In the genomic region with DNA sequence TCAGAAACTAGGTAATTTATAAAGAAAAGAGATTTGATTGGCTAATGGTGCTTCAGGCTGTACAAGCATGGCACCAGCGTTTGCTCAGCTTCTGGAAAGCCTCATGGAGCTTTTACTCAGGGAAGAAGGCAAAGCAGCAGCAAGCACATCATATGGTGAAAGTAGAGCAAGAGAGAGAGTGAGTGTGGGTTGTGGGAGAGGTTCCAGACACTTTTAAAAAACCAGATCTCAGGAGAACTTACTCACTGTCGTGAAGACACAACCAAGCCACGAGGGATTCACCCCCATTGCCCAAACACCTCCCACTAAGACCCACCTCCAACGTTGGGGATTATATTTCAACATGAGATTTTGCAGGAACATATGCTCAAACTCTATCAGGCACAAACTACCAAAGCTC, we compare ENCODE assay signal across 1 cellular context.
TF ChIP-seq lines count a peak whose summit lies in the region.

No MANE protein-coding gene starts in this region.

TF ChIP-seq in GM12878, 131 proteins besides CTCF, POLR2A, EP300 and RAD21 (continued from another document):
- TF ChIP-seq, protein P1, sequence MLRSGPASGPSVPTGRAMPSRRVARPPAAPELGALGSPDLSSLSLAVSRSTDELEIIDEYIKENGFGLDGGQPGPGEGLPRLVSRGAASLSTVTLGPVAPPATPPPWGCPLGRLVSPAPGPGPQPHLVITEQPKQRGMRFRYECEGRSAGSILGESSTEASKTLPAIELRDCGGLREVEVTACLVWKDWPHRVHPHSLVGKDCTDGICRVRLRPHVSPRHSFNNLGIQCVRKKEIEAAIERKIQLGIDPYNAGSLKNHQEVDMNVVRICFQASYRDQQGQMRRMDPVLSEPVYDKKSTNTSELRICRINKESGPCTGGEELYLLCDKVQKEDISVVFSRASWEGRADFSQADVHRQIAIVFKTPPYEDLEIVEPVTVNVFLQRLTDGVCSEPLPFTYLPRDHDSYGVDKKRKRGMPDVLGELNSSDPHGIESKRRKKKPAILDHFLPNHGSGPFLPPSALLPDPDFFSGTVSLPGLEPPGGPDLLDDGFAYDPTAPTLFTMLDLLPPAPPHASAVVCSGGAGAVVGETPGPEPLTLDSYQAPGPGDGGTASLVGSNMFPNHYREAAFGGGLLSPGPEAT (IDR thresholded peaks at IDR 0.05; ENCODE audit: low read depth) = no peak
- no peak for TF ChIP-seq GATAD2B (conservative IDR thresholded peaks at IDR 0.05; ENCODE audit: low read depth)
- TF ChIP-seq STAT3 (IDR thresholded peaks at IDR 0.05; ENCODE audit: low read depth, low read length) = no peak
TF ChIP-seq in GM12878: peak in this region for 0.
